Comparison of ENCODE assay signal across 1 cellular context in the genomic region with DNA sequence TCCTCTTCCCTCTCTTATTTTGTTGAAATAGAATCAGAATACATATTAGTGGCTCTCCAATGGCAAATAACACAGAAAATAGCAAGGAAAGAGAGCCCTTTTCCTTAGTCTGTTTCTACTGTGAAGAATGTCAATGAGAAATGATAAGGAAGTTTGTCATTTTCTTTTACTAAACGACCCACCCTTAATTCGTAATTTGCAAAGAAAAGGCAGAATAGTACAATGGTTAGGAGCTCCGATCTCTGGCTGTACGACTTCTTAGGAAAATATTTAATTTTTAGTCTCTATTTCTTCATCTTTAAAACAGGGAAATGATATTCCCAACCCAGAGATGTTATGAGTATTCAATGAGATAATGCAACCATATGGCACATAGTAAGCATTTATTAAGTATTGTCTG.
TF ChIP-seq lines count a peak whose summit lies in the region.

No MANE protein-coding gene starts in this region.

TF ChIP-seq in A549, 52 proteins besides CTCF, POLR2A, EP300 and RAD21:
- TF ChIP-seq, protein P1, sequence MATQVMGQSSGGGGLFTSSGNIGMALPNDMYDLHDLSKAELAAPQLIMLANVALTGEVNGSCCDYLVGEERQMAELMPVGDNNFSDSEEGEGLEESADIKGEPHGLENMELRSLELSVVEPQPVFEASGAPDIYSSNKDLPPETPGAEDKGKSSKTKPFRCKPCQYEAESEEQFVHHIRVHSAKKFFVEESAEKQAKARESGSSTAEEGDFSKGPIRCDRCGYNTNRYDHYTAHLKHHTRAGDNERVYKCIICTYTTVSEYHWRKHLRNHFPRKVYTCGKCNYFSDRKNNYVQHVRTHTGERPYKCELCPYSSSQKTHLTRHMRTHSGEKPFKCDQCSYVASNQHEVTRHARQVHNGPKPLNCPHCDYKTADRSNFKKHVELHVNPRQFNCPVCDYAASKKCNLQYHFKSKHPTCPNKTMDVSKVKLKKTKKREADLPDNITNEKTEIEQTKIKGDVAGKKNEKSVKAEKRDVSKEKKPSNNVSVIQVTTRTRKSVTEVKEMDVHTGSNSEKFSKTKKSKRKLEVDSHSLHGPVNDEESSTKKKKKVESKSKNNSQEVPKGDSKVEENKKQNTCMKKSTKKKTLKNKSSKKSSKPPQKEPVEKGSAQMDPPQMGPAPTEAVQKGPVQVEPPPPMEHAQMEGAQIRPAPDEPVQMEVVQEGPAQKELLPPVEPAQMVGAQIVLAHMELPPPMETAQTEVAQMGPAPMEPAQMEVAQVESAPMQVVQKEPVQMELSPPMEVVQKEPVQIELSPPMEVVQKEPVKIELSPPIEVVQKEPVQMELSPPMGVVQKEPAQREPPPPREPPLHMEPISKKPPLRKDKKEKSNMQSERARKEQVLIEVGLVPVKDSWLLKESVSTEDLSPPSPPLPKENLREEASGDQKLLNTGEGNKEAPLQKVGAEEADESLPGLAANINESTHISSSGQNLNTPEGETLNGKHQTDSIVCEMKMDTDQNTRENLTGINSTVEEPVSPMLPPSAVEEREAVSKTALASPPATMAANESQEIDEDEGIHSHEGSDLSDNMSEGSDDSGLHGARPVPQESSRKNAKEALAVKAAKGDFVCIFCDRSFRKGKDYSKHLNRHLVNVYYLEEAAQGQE (IDR thresholded peaks at IDR 0.05), result no peak
- TF ChIP-seq GATA3 (IDR thresholded peaks at IDR 0.05; ENCODE audit: borderline replicate concordance) (no peak), RARB (CRISPR knock-in tag; IDR thresholded peaks at IDR 0.05) (no peak), CHD2 (IDR thresholded peaks at IDR 0.05; ENCODE audit: low read length, partially characterized antibody) (no peak), EHMT2 (IDR thresholded peaks at IDR 0.05; ENCODE audit: low read depth) (no peak), JUNB (IDR thresholded peaks at IDR 0.05) (no peak), EHF (CRISPR knock-in tag; IDR thresholded peaks at IDR 0.05) (no peak), FOSL2 (IDR thresholded peaks at IDR 0.05) (no peak), FOSL2 (CRISPR knock-in tag; IDR thresholded peaks at IDR 0.05) (no peak), JUN (IDR thresholded peaks at IDR 0.05) (no peak), ZC3H11A (IDR thresholded peaks at IDR 0.05) (no peak)
